In the genomic region with DNA sequence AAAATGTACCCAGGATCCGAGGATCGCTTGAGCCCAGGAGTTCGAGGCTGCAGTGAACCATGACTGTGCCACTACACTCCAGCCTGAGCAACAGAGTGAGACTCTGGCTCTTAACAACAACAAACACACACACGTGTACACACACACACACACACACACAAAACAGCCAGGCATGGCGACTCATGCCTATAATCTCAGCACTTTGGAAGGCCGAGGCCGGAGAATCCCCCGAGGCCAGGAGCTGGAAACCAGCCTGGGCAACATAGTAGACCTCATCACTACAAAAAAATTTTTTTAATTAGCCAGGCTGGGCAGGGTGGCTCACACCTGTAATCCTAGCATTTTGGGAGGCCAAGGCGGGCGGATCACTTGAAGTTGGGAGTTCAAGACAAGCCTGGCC, we compare ENCODE assay signal across 17 cellular contexts. TPM values are rescaled to one million over a fixed set of nuclear protein-coding genes. Genes with fewer than 3 reads are reported as not detected.
DNase-seq lines count a peak whose midpoint lies in the region; ATAC-seq and TF ChIP-seq lines count a peak whose summit lies in the region.
"Had no signal": no experiment of that assay in that cellular context is flagged by ENCODE, and none has a peak within 500 bp of the region (broad histone marks: within the 10 kb centered on the region; RNA-seq: fewer than 3 reads in every experiment).

No MANE protein-coding gene starts in this region.

- BruUV-seq in A673 (replicated peaks; lab: Mats Ljungman, UMichigan), result no TSS peak

- CTCF ChIA-PET in A673 (lab: Charles Lee), result no interaction called here

- peaks cover 17% of the 10 kb centered on the region for H3K4me1 ChIP-seq in A673 (ENCODE audit: insufficient read depth, low read length, poor library complexity, severe bottlenecking)
- H3K4me1 ChIP-seq in adipocyte (ENCODE audit: control insufficient read depth, insufficient read depth, low read length), result peaks cover 20% of the 10 kb centered on the region
- H3K4me1 ChIP-seq: testis had no signal

- no peak overlapping the region for H3K4me3 ChIP-seq in A673 (ENCODE audit: low read depth, low read length, poor library complexity, severe bottlenecking)
- H3K4me3 ChIP-seq in adipocyte (ENCODE audit: low read length), result no peak overlapping the region
- H3K4me3 ChIP-seq: coronary artery, left ventricle myocardium inferior, testis had no signal

- no peak overlapping the region for H3K9ac ChIP-seq in adipocyte (ENCODE audit: low read length)

- intact Hi-C loops in A673 (cut with micrococcal nuclease; ENCODE audit: unreplicated experiment), result no loop called here

- H3K27ac ChIP-seq in A673 (ENCODE audit: low read depth, low read length, poor library complexity, severe bottlenecking), result peak overlapping the region; percentile 76
- H3K27ac ChIP-seq: coronary artery, left ventricle myocardium inferior, testis had no signal

- no peak for ATAC-seq in GM18858 (IDR thresholded peaks at IDR 0.05; ENCODE audit: unreplicated experiment)
- ATAC-seq: naive thymus-derived CD8-positive, alpha-beta T cell had no signal

- DNase-seq in A673 (ENCODE audit: low spot score), result no peak
- peak; percentile 55 for DNase-seq in LHCN-M2 (ENCODE audit: low read depth)
- DNase-seq in adipocyte (ENCODE audit: low read depth), result peak; percentile 15
- peak; percentile 62 for DNase-seq in islet precursor cell
- no peak for DNase-seq in dermis blood vessel endothelial cell
- DNase-seq in mesenteric fat pad (ENCODE audit: low spot score), result no peak
- DNase-seq in activated T-cell treated with anti-CD3 and anti-CD28 coated beads for 4 hours, result no peak
- DNase-seq: activated CD4-positive, alpha-beta T cell treated with anti-CD3 and anti-CD28 coated beads for 4 hours; amygdala; left ventricle myocardium inferior; naive thymus-derived CD8-positive, alpha-beta T cell; NCI-H2107; NCI-H748 treated with DMSO at 0.1 percent for 48 hours; T-helper 2 cell; testis had no signal

- no peak for TF ChIP-seq CTCF in A673 (conservative IDR thresholded peaks at IDR 0.05; ENCODE audit: low read depth, low read length)

- H3K36me3 ChIP-seq in A673 (ENCODE audit: insufficient read depth, low read length, poor library complexity, severe bottlenecking) (no peaks in the 10 kb centered on the region), adipocyte (ENCODE audit: control insufficient read depth, insufficient read depth, low read length, severe bottlenecking) (no peaks in the 10 kb centered on the region)
- H3K36me3 ChIP-seq: left ventricle myocardium inferior had no signal

- H3K27me3 ChIP-seq in A673 (replicated peaks; ENCODE audit: insufficient read depth, low read depth, low read length, poor library complexity) (no peaks in the 10 kb centered on the region), adipocyte (replicated peaks; ENCODE audit: control insufficient read depth, insufficient read depth, low read length) (peaks cover 17% of the 10 kb centered on the region)
- H3K27me3 ChIP-seq: testis had no signal

- H3K9me3 ChIP-seq in A673 (ENCODE audit: low read depth, low read length, poor library complexity, severe bottlenecking) (peaks cover 11% of the 10 kb centered on the region), adipocyte (ENCODE audit: control insufficient read depth, low read length) (peaks cover 8% of the 10 kb centered on the region)
- H3K9me3 ChIP-seq: testis had no signal

- POLR2A ChIA-PET in A673 (lab: Charles Lee; ENCODE audit: low non-redundant PET), result no interaction called here

RNA-seq across cellular contexts. Expression of a gene that starts 23.3 kb away (rescaled TPM):
- total RNA-seq in A673 (2021) (23.5 and 26.1 TPM in 2 replicates), LHCN-M2 (2014; rRNA removed) (30.2 and 32.9 TPM in 2 replicates), dermis blood vessel endothelial cell (67.7 and 87.8 TPM in 2 replicates), mesenteric fat pad (30.1 TPM)
- 6.3 TPM for polyA plus RNA-seq in LHCN-M2 (2012)

Comparison
In these comparisons a context has a peak if more than half of its experiments do, and no peak if none do; other contexts are left out.
1. DNase-seq: peak in LHCN-M2 (single experiment), adipocyte (single experiment) and islet precursor cell (single experiment); none in A673 (single experiment), dermis blood vessel endothelial cell (single experiment), mesenteric fat pad (single experiment) and activated T-cell treated with anti-CD3 and anti-CD28 coated beads for 4 hours (single experiment).